In the genomic region with DNA sequence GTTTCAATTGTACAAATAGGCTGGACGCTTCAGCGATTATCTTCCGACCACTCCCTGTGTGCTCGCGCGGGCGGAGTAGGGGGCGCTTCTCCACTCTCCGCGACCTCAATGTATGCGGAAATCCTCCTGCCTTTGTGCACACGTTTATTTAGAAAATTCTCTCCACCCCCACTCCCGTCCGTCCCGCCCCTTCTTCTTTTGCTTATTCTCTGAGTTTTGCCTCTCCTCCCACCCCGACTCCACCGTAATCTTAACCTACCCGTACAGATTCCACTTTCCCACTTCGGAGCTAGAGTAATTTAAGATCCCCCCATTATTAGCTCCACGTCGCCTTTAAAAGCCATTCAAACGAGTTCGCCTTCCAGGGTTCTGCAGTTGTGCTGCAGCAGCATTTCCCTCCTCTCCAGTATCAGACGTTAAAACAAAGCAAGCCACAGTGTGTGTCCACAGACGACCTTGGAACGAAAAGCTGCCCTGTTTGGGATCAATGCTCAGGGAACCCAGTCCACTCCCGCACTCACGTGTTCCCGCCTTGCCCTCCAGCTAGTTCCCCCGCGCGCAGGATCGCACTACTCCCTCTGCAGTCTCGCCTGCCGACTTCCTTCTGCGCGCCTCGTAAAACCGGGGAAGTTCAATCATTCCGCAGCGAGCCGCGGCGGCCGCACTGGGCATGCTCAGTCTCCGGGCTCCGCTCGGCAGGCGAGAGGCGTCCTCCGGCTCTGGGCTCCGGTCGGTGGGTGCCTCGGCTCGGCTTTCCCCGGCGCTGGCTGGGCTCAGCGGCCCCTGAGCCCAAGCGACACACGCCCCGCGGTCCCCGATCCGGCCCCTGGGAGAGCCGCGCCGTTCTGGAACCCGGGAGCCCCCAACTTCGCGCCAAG, we compare ENCODE assay signal across 8 cellular contexts. TPM values are rescaled to one million over a fixed set of nuclear protein-coding genes. Genes with fewer than 3 reads are reported as not detected.
DNase-seq lines count a peak whose midpoint lies in the region; ATAC-seq and TF ChIP-seq lines count a peak whose summit lies in the region.

A gene with protein sequence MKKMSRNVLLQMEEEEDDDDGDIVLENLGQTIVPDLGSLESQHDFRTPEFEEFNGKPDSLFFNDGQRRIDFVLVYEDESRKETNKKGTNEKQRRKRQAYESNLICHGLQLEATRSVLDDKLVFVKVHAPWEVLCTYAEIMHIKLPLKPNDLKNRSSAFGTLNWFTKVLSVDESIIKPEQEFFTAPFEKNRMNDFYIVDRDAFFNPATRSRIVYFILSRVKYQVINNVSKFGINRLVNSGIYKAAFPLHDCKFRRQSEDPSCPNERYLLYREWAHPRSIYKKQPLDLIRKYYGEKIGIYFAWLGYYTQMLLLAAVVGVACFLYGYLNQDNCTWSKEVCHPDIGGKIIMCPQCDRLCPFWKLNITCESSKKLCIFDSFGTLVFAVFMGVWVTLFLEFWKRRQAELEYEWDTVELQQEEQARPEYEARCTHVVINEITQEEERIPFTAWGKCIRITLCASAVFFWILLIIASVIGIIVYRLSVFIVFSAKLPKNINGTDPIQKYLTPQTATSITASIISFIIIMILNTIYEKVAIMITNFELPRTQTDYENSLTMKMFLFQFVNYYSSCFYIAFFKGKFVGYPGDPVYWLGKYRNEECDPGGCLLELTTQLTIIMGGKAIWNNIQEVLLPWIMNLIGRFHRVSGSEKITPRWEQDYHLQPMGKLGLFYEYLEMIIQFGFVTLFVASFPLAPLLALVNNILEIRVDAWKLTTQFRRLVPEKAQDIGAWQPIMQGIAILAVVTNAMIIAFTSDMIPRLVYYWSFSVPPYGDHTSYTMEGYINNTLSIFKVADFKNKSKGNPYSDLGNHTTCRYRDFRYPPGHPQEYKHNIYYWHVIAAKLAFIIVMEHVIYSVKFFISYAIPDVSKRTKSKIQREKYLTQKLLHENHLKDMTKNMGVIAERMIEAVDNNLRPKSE (plus strand): TSS at position 677 of the 878 bp plus-strand sequence. CDS start 227 bp downstream, outside the sequence.

- no peaks in the 10 kb centered on the region for H3K36me3 ChIP-seq in thymus (ENCODE audit: control insufficient read depth, insufficient read depth)

- peak within 1 kb of the TSS; percentile 76 for H3K4me3 ChIP-seq in GM12865 (ENCODE audit: low read depth, low read length)
- peak within 1 kb of the TSS; percentile 76 for H3K4me3 ChIP-seq in NB4 (ENCODE audit: low read depth, low read length)
- peak within 1 kb of the TSS; percentile 98 for H3K4me3 ChIP-seq in thymus (ENCODE audit: low read length)

- H3K27ac Mint-ChIP-seq in activated naive CD4-positive, alpha-beta T cell treated with anti-CD3 and anti-CD28 coated beads, Interleukin-2, amount 50 U/mL, for 24 hours, result peak within 1 kb of the TSS; percentile 91
- peak within 1 kb of the TSS; percentile 99 for H3K27ac Mint-ChIP-seq in osteocyte (ENCODE audit: unreplicated experiment)

- H3K36me3 Mint-ChIP-seq in activated naive CD4-positive, alpha-beta T cell treated with anti-CD3 and anti-CD28 coated beads, Interleukin-2, amount 50 U/mL, for 24 hours, result no peaks in the 10 kb centered on the region
- no peaks in the 10 kb centered on the region for H3K36me3 Mint-ChIP-seq in osteocyte (ENCODE audit: unreplicated experiment)

- DNase-seq in GM12865 (ENCODE audit: low read depth), result peak; percentile 93
- DNase-seq in NB4 (ENCODE audit: low read depth), result peak; percentile 95
- DNase-seq in SKM-1 (lab: John Stamatoyannopoulos, UW; ENCODE audit: unreplicated experiment), result peak; percentile 40
- DNase-seq in glomerular endothelial cell (ENCODE audit: extremely low read depth, low read depth, low spot score), result no peak
- DNase-seq in osteocyte (ENCODE audit: extremely low spot score, unreplicated experiment), result peak; percentile 95

- peak; percentile 42 for TF ChIP-seq CTCF in GM12865 (IDR thresholded peaks at IDR 0.05; ENCODE audit: insufficient read depth, low read depth, low read length, missing control alignments)
- TF ChIP-seq CTCF in NB4 (IDR thresholded peaks at IDR 0.05; ENCODE audit: low read depth, low read length), result peak; percentile 50
- peak; percentile 40 for TF ChIP-seq CTCF in osteocyte (IDR thresholded peaks at IDR 0.05)

- ATAC-seq in HG02588 (IDR thresholded peaks at IDR 0.05; ENCODE audit: unreplicated experiment), result peak; percentile 72

- no peaks in the 10 kb centered on the region for H3K27me3 ChIP-seq in thymus (ENCODE audit: control insufficient read depth, insufficient read depth)

- no peaks in the 10 kb centered on the region for H3K9me3 ChIP-seq in thymus (ENCODE audit: control insufficient read depth)

- peak; percentile 88 for TF ChIP-seq POLR2A in NB4 (IDR thresholded peaks at IDR 0.05; ENCODE audit: extremely low read depth, insufficient read length)

- no peaks in the 10 kb centered on the region for H3K27me3 Mint-ChIP-seq in activated naive CD4-positive, alpha-beta T cell treated with anti-CD3 and anti-CD28 coated beads, Interleukin-2, amount 50 U/mL, for 24 hours
- no peaks in the 10 kb centered on the region for H3K27me3 Mint-ChIP-seq in osteocyte (ENCODE audit: unreplicated experiment)

- H3K27ac ChIP-seq in thymus (ENCODE audit: low read depth), result peak within 1 kb of the TSS; percentile 95

- peak within 1 kb of the TSS; percentile 97 for H3K4me3 Mint-ChIP-seq in activated naive CD4-positive, alpha-beta T cell treated with anti-CD3 and anti-CD28 coated beads, Interleukin-2, amount 50 U/mL, for 24 hours
- peak within 1 kb of the TSS; percentile 99 for H3K4me3 Mint-ChIP-seq in osteocyte (ENCODE audit: unreplicated experiment)

- no peaks in the 10 kb centered on the region for H3K9me3 Mint-ChIP-seq in activated naive CD4-positive, alpha-beta T cell treated with anti-CD3 and anti-CD28 coated beads, Interleukin-2, amount 50 U/mL, for 24 hours
- H3K9me3 Mint-ChIP-seq in osteocyte (ENCODE audit: unreplicated experiment), result no peaks in the 10 kb centered on the region

- WGBS in thymus, result under 1% methylated on average over 70 of the region's 70 CpGs

- H3K4me1 ChIP-seq in thymus (ENCODE audit: control insufficient read depth, insufficient read depth, low read length), result peaks cover 19% of the 10 kb centered on the region

- H3K4me1 Mint-ChIP-seq in activated naive CD4-positive, alpha-beta T cell treated with anti-CD3 and anti-CD28 coated beads, Interleukin-2, amount 50 U/mL, for 24 hours, result peaks cover 62% of the 10 kb centered on the region
- peaks cover 34% of the 10 kb centered on the region for H3K4me1 Mint-ChIP-seq in osteocyte (ENCODE audit: unreplicated experiment)

RNA-seq across cellular contexts. Expression of the gene that starts here (rescaled TPM):
- total RNA-seq in glomerular endothelial cell (78.2 and 96.6 TPM in 2 replicates), osteocyte (65.5 TPM in 2 replicates)
- polyA plus RNA-seq in thymus, result 11.6 TPM
